8 cellular contexts compared by ENCODE assay signal in the genomic region with DNA sequence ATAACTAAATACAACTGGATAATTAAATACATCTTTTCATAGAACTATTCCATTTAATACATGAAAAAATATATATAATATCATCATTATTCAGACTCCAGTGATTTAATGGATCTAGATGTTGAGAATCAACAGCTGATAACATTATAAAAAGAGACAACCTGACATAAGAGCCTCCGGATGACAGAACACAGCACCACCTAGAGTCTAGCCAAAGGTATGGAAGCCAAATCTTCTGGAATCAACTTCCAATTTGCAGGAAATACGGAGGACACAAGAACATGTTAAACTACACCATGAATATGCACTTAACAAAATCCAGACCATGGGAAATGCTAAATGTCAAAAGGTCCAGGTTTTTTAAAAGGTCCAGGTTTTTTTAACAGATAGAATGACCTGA. TPM values are rescaled to one million over a fixed set of nuclear protein-coding genes. Genes with fewer than 3 reads are reported as not detected.
DNase-seq lines count a peak whose midpoint lies in the region; ATAC-seq, FAIRE-seq and TF ChIP-seq lines count a peak whose summit lies in the region.

No MANE protein-coding gene starts in this region.

- H3K9ac ChIP-seq in GM23248: no peak overlapping the region

- no peak overlapping the region for H3K27ac Mint-ChIP-seq in glutamatergic neuron (ENCODE audit: unreplicated experiment)

- no peaks in the 10 kb centered on the region for H3K4me1 Mint-ChIP-seq in glutamatergic neuron (ENCODE audit: low read depth, unreplicated experiment)

- peaks cover 1% of the 10 kb centered on the region for H3K27me3 Mint-ChIP-seq in glutamatergic neuron (ENCODE audit: unreplicated experiment)

- no peaks in the 10 kb centered on the region for H3K9me2 ChIP-seq in GM23248 (ENCODE audit: insufficient read depth)

- intact Hi-C loops in ovary (cut with DNase I): no loop called here

- no peaks in the 10 kb centered on the region for H3K79me2 ChIP-seq in GM23248 (ENCODE audit: insufficient read depth)

- H4K20me1 ChIP-seq in GM23248 (ENCODE audit: insufficient read depth): no peaks in the 10 kb centered on the region

- peak; percentile 63 for TF ChIP-seq CTCF in 22Rv1 (IDR thresholded peaks at IDR 0.05)
- TF ChIP-seq CTCF in glutamatergic neuron (IDR thresholded peaks at IDR 0.05; ENCODE audit: partially characterized antibody, unreplicated experiment): peak; percentile 33
- no peak for TF ChIP-seq CTCF in ovary (IDR thresholded peaks at IDR 0.05)

- in situ Hi-C loops in GM23248 (cut with MboI): no loop called here

- H3F3A ChIP-seq in GM23248 (ENCODE audit: insufficient read depth): no peaks in the 10 kb centered on the region

- H3K4me2 ChIP-seq in GM23248 (ENCODE audit: unreplicated experiment): no peak overlapping the region

- H3K4me3 ChIP-seq in GM23248 (no peak overlapping the region), ovary (no peak overlapping the region)

- no peak for FAIRE-seq in RCC 7860 (lab: Jason Lieb, UNC)

- H3K36me3 Mint-ChIP-seq in glutamatergic neuron (ENCODE audit: unreplicated experiment): peaks cover 29% of the 10 kb centered on the region

- peak; percentile 60 for DNase-seq in GM23248
- no peak for DNase-seq in glutamatergic neuron
- DNase-seq in ovary: no peak
- no peak for DNase-seq in effector CD8-positive, alpha-beta T cell (lab: John Stamatoyannopoulos, UW)
- no peak for DNase-seq in RCC 7860 (ENCODE audit: low spot score)
- no peak for DNase-seq in NCI-H2107 (lab: John Stamatoyannopoulos, UW)

- H3K9me3 Mint-ChIP-seq in glutamatergic neuron (ENCODE audit: unreplicated experiment): peaks cover 12% of the 10 kb centered on the region

- H3K27ac ChIP-seq in 22Rv1 (no peak overlapping the region), GM23248 (no peak overlapping the region), ovary (no peak overlapping the region)

- WGBS in GM23248 (ENCODE audit: low coverage in 1 of 2, low lambda C conversion rate in 2 of 2, missing lambda C conversion rate in 2 of 2), 2 experiments: 64 to 75% methylated on average over 2 of the region's 2 CpGs
- WGBS in ovary, 3 donors: 75 to 83% (median 81%) methylated on average over 2 of the region's 2 CpGs

- H2AFZ ChIP-seq in GM23248: no peak overlapping the region

- H3K27me3 ChIP-seq in GM23248 (replicated peaks; ENCODE audit: insufficient read depth): no peaks in the 10 kb centered on the region
- H3K27me3 ChIP-seq in ovary: no peaks in the 10 kb centered on the region

- H3K4me1 ChIP-seq in GM23248 (ENCODE audit: insufficient read depth): no peaks in the 10 kb centered on the region
- H3K4me1 ChIP-seq in ovary (ENCODE audit: insufficient read depth): peaks cover 5% of the 10 kb centered on the region

- no peak for TF ChIP-seq POLR2A in ovary (IDR thresholded peaks at IDR 0.05)

- ATAC-seq in SK-N-SH treated with all-trans-retinoic acid at 6 μM for 48 hours: peak; percentile 55; the same call in 1 of the 3 replicates

- H3K36me3 ChIP-seq in GM23248 (ENCODE audit: low read depth) (no peaks in the 10 kb centered on the region), ovary (no peaks in the 10 kb centered on the region)

- no peak overlapping the region for H3K4me3 Mint-ChIP-seq in glutamatergic neuron (ENCODE audit: unreplicated experiment)

- no peak for TF ChIP-seq EP300 in ovary (IDR thresholded peaks at IDR 0.05)

- H3K9me3 ChIP-seq in GM23248 (ENCODE audit: low read depth) (no peaks in the 10 kb centered on the region), ovary (no peaks in the 10 kb centered on the region)

TF ChIP-seq in SK-N-SH treated with all-trans-retinoic acid at 6 μM for 48 hours, 23 proteins besides CTCF, POLR2A, EP300 and RAD21:
- TF ChIP-seq ZFP30 (CRISPR knock-in tag; IDR thresholded peaks at IDR 0.05) (no peak), CSRNP3 (CRISPR knock-in tag; IDR thresholded peaks at IDR 0.05) (no peak), TCF4 (CRISPR knock-in tag; IDR thresholded peaks at IDR 0.05; ENCODE audit: borderline replicate concordance) (no peak), RARB (CRISPR knock-in tag; IDR thresholded peaks at IDR 0.05) (no peak), CSDC2 (CRISPR knock-in tag; IDR thresholded peaks at IDR 0.05) (no peak), SNAI2 (CRISPR knock-in tag; IDR thresholded peaks at IDR 0.05) (no peak), ARNTL (CRISPR knock-in tag; IDR thresholded peaks at IDR 0.05; ENCODE audit: borderline replicate concordance, low read depth) (no peak), ZNF8 (CRISPR knock-in tag; IDR thresholded peaks at IDR 0.05) (no peak), TOX (CRISPR knock-in tag; IDR thresholded peaks at IDR 0.05; ENCODE audit: borderline replicate concordance) (no peak), PPARA (CRISPR knock-in tag; IDR thresholded peaks at IDR 0.05; ENCODE audit: borderline replicate concordance) (no peak), ZFP3 (CRISPR knock-in tag; IDR thresholded peaks at IDR 0.05) (no peak), BACH2 (CRISPR knock-in tag; IDR thresholded peaks at IDR 0.05; ENCODE audit: borderline replicate concordance) (no peak), ZNF70 (CRISPR knock-in tag; IDR thresholded peaks at IDR 0.05) (no peak)

RNA-seq across cellular contexts. Expression of gene LRBA, which starts 55.0 kb away (rescaled TPM):
- total RNA-seq in GM23248 (2014; rRNA removed; shearing (Covaris generic)): 15.7 and 17.8 TPM in 2 replicates
- 5.7 and 6.6 TPM in 2 replicates for polyA plus RNA-seq in GM23248 (2016; fragmentation: Nextera tagmentation; extraction: Ambion mirVana)
- 26.4 TPM for total RNA-seq in glutamatergic neuron (ENCODE audit: unreplicated experiment)
- 10 to 100 TPM; 27.5 to 49.2 (median 31.1) TPM for total RNA-seq in ovary
- polyA plus RNA-seq in ovary: 10 to 100 TPM in 1 of 2 donors, 1 to 10 TPM in 1; 9.7 to 17.2 TPM

Comparison
In these comparisons a context has a peak if more than half of its experiments do, and no peak if none do; other contexts are left out.
1. CTCF ChIP-seq: peak in 22Rv1 (single experiment) and glutamatergic neuron (single experiment); none in ovary (0 of 3).